In the genomic region with DNA sequence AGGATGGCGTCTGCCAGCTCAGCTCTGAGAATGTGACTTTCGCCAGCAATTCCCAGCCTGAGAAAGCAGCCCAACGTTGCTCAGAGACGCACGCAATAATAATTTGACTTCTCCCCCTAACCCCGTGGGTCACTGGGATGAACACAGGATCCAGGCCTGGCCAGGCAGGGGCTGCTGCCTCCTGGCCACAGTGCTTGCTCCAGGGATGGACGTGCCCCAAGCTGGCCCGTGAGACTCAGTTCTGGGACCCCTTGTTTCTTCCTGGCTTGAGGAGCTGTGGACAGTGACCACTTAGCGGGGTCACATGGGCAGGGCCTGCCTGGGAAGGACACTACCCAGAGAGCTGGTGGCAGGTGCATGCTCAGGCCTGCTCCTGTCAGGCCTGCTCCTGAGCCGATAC, we compare ENCODE assay signal across 2 cellular contexts.
TF ChIP-seq lines count a peak whose summit lies in the region.

No MANE protein-coding gene starts in this region.

TF ChIP-seq in A549, 52 proteins besides CTCF, POLR2A, EP300 and RAD21:
- TF ChIP-seq RARB (CRISPR knock-in tag; IDR thresholded peaks at IDR 0.05) (no peak), POLR2AphosphoS2 (conservative IDR thresholded peaks at IDR 0.05; ENCODE audit: low read length) (no peak), HOXA7 (CRISPR knock-in tag; IDR thresholded peaks at IDR 0.05) (no peak), BHLHE40 (IDR thresholded peaks at IDR 0.05; ENCODE audit: low read depth, low read length) (no peak), RNF2 (IDR thresholded peaks at IDR 0.05; ENCODE audit: borderline replicate concordance, low read depth) (no peak), ZFP36 (IDR thresholded peaks at IDR 0.05; ENCODE audit: borderline replicate concordance, partially characterized antibody) (no peak), ZSCAN20 (CRISPR knock-in tag; IDR thresholded peaks at IDR 0.05) (no peak), MYC (IDR thresholded peaks at IDR 0.05; ENCODE audit: borderline replicate concordance, low read length) (no peak), CHD4 (IDR thresholded peaks at IDR 0.05; ENCODE audit: borderline replicate concordance) (no peak), HOXB13 (CRISPR knock-in tag; IDR thresholded peaks at IDR 0.05; ENCODE audit: low read depth) (no peak), CBX8 (IDR thresholded peaks at IDR 0.05) (no peak)
- TF ChIP-seq, protein P1, sequence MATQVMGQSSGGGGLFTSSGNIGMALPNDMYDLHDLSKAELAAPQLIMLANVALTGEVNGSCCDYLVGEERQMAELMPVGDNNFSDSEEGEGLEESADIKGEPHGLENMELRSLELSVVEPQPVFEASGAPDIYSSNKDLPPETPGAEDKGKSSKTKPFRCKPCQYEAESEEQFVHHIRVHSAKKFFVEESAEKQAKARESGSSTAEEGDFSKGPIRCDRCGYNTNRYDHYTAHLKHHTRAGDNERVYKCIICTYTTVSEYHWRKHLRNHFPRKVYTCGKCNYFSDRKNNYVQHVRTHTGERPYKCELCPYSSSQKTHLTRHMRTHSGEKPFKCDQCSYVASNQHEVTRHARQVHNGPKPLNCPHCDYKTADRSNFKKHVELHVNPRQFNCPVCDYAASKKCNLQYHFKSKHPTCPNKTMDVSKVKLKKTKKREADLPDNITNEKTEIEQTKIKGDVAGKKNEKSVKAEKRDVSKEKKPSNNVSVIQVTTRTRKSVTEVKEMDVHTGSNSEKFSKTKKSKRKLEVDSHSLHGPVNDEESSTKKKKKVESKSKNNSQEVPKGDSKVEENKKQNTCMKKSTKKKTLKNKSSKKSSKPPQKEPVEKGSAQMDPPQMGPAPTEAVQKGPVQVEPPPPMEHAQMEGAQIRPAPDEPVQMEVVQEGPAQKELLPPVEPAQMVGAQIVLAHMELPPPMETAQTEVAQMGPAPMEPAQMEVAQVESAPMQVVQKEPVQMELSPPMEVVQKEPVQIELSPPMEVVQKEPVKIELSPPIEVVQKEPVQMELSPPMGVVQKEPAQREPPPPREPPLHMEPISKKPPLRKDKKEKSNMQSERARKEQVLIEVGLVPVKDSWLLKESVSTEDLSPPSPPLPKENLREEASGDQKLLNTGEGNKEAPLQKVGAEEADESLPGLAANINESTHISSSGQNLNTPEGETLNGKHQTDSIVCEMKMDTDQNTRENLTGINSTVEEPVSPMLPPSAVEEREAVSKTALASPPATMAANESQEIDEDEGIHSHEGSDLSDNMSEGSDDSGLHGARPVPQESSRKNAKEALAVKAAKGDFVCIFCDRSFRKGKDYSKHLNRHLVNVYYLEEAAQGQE (IDR thresholded peaks at IDR 0.05) = no peak
- TF ChIP-seq, protein P2, sequence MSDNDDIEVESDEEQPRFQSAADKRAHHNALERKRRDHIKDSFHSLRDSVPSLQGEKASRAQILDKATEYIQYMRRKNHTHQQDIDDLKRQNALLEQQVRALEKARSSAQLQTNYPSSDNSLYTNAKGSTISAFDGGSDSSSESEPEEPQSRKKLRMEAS (IDR thresholded peaks at IDR 0.05) = no peak

TF ChIP-seq in IMR-90, 13 proteins besides CTCF, POLR2A, EP300 and RAD21:
- TF ChIP-seq SMC3 (IDR thresholded peaks at IDR 0.05; ENCODE audit: low read depth, low read length) = no peak
- TF ChIP-seq RCOR1 (IDR thresholded peaks at IDR 0.05; ENCODE audit: insufficient replicate concordance, low read length) = no peak
- no peak for TF ChIP-seq MAFK (IDR thresholded peaks at IDR 0.05; ENCODE audit: low read depth, low read length)
- no peak for TF ChIP-seq FOS (IDR thresholded peaks at IDR 0.05; ENCODE audit: low read depth, low read length)
- no peak for TF ChIP-seq CEBPB (IDR thresholded peaks at IDR 0.05; ENCODE audit: low read depth, low read length)
- no peak for TF ChIP-seq MXI1 (IDR thresholded peaks at IDR 0.05; ENCODE audit: borderline replicate concordance, low read depth, low read length)
- no peak for TF ChIP-seq BHLHE40 (IDR thresholded peaks at IDR 0.05; ENCODE audit: low read depth, low read length)
- no peak for TF ChIP-seq CHD1 (IDR thresholded peaks at IDR 0.05; ENCODE audit: low read depth, low read length)
- TF ChIP-seq RFX5 (IDR thresholded peaks at IDR 0.05; ENCODE audit: low read depth, low read length) = no peak
- TF ChIP-seq, protein P3, sequence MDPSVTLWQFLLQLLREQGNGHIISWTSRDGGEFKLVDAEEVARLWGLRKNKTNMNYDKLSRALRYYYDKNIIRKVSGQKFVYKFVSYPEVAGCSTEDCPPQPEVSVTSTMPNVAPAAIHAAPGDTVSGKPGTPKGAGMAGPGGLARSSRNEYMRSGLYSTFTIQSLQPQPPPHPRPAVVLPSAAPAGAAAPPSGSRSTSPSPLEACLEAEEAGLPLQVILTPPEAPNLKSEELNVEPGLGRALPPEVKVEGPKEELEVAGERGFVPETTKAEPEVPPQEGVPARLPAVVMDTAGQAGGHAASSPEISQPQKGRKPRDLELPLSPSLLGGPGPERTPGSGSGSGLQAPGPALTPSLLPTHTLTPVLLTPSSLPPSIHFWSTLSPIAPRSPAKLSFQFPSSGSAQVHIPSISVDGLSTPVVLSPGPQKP (IDR thresholded peaks at IDR 0.05; ENCODE audit: borderline replicate concordance, low read depth, low read length) = no peak
- TF ChIP-seq, protein P4, sequence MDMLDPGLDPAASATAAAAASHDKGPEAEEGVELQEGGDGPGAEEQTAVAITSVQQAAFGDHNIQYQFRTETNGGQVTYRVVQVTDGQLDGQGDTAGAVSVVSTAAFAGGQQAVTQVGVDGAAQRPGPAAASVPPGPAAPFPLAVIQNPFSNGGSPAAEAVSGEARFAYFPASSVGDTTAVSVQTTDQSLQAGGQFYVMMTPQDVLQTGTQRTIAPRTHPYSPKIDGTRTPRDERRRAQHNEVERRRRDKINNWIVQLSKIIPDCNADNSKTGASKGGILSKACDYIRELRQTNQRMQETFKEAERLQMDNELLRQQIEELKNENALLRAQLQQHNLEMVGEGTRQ (IDR thresholded peaks at IDR 0.05; ENCODE audit: low read depth, low read length) = no peak
- TF ChIP-seq MAZ (IDR thresholded peaks at IDR 0.05; ENCODE audit: borderline replicate concordance, low read depth, low read length) = no peak
- TF ChIP-seq NFE2L2 (IDR thresholded peaks at IDR 0.05; ENCODE audit: low read depth, low read length) = no peak
